9 cellular contexts compared by ENCODE assay signal in the genomic region with DNA sequence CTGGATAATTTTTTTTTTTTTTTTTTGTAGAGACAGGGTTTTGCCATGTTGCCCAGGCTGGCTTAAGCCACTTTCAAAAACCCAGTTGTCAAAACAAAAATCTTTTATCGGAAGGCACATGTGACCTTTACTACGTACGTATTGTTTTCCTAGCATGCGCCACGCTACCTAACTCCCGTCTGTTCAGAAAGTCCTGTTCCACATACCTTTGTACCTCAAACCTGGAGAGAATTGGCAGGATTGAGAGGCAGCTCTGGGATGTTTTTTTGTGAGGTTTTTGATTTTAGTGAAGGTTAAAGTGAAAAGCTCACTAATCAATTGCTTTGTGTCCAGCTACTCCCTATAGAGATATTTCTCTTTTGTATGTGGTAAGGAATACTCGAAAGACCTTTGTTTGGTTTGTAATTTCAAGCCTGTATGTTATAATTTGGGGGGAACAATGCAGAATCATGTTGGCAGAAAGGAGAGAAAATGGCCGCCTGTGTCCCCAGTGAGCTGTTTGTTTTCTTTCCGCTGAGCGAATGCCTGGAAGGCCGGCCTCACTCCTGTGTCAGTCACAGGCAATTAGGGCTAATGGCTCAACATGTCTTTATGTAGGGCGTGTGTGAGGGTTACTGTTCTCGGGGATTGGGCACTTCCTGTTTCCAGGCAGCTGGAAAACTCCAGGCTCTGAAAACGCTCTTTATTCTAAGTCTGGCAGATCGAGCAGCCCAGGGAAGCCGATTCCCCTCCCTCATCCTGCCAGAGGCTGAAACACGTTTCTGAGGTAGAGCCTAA.
DNase-seq lines count a peak whose midpoint lies in the region; FAIRE-seq and TF ChIP-seq lines count a peak whose summit lies in the region.
"Had no signal": no experiment of that assay in that cellular context is flagged by ENCODE, and none has a peak within 500 bp of the region (broad histone marks: within the 10 kb centered on the region; RNA-seq: fewer than 3 reads in every experiment).

No MANE protein-coding gene starts in this region.

- peaks cover 69 to 78% of the 10 kb centered on the region in 2 donors for H3K36me3 Mint-ChIP-seq in CD14-positive monocyte

- DNase-seq in NCI-H146 treated with DMSO at 0.1 percent for 48 hours (lab: John Stamatoyannopoulos, UW; ENCODE audit: unreplicated experiment) = peak; percentile 93
- peak; percentile 21 for DNase-seq in bronchial epithelial cell (ENCODE audit: low read depth)
- DNase-seq in inferior parietal cortex (ENCODE audit: extremely low spot score) = peak; percentile 91
- no peak for DNase-seq in CD14-positive monocyte (ENCODE audit: low spot score)
- DNase-seq in HK-2 (ENCODE audit: unreplicated experiment) = no peak
- no peak for DNase-seq in GM13977 (ENCODE audit: low spot score)
- DNase-seq in activated CD4-positive, alpha-beta T cell treated with anti-CD3 and anti-CD28 coated beads, Interleukin-2, amount 50 U/mL, for 48 hours = no peak
- DNase-seq: naive B cell had no signal

- in situ Hi-C loops in GM13977 (cut with MboI; ENCODE audit: low pct_unique_long_range_greater_than_20kb, low sequenced_read_pairs, unreplicated experiment) = no loop called here

- H3K27ac Mint-ChIP-seq in CD14-positive monocyte = peak overlapping the region in 2 of 7 donors; percentile 15 to 25

- no peak for FAIRE-seq in bronchial epithelial cell (lab: Jason Lieb, UNC)

- intact Hi-C loops in CD14-positive monocyte (cut with micrococcal nuclease) = no loop called here

- H3K4me1 ChIP-seq in skeletal muscle tissue (ENCODE audit: control insufficient read depth in 3 of 3, insufficient read depth in 3 of 3, low read length in 3 of 3) = peaks cover 10 to 21% (median 12%) of the 10 kb centered on the region in 3 donors

- H3K27me3 ChIP-seq in bronchial epithelial cell (ENCODE audit: control insufficient read depth, insufficient read depth, low read length) = no peaks in the 10 kb centered on the region
- H3K27me3 ChIP-seq in skeletal muscle tissue (ENCODE audit: control insufficient read depth in 3 of 3, insufficient read depth in 3 of 3, low read length in 3 of 3) = no peaks in the 10 kb centered on the region

- TF ChIP-seq CTCF in bronchial epithelial cell (IDR thresholded peaks at IDR 0.05; ENCODE audit: insufficient read depth, low read length, severe bottlenecking) (no peak), CD14-positive monocyte (IDR thresholded peaks at IDR 0.05) (no peak), GM13977 (IDR thresholded peaks at IDR 0.05; ENCODE audit: extremely low read depth, insufficient read depth, missing control alignments) (no peak)

- peak overlapping the region in 2 of 3 donors; percentile 33 for H3K9ac ChIP-seq in skeletal muscle tissue (ENCODE audit: low read depth in 1 of 3, low read length in 3 of 3)

- H3K27ac ChIP-seq in skeletal muscle tissue (ENCODE audit: low read depth, low read length) = peak overlapping the region; percentile 83

- no peaks in the 10 kb centered on the region for H3K9me3 ChIP-seq in skeletal muscle tissue (ENCODE audit: control insufficient read depth in 3 of 3, low read length in 3 of 3)

- H3K4me3 ChIP-seq in bronchial epithelial cell (ENCODE audit: low read depth, low read length) (no peak overlapping the region), skeletal muscle tissue (ENCODE audit: low read length in 3 of 3) (peak overlapping the region in 2 of 3 donors; percentile 6 to 18)

- no peak overlapping the region for H3K4me3 Mint-ChIP-seq in CD14-positive monocyte

- H3K9me3 Mint-ChIP-seq in CD14-positive monocyte = no peaks in the 10 kb centered on the region
- H3K9me3 Mint-ChIP-seq: naive B cell had no signal

- H3K4me1 Mint-ChIP-seq in CD14-positive monocyte = no peaks in the 10 kb centered on the region

- peaks cover 7% of the 10 kb centered on the region for H3K36me3 ChIP-seq in bronchial epithelial cell (ENCODE audit: control insufficient read depth, insufficient read depth, low read length)
- peaks cover 0 to 14% (median 9%) of the 10 kb centered on the region in 3 donors for H3K36me3 ChIP-seq in skeletal muscle tissue (ENCODE audit: control insufficient read depth in 3 of 3, insufficient read depth in 3 of 3, low read length in 3 of 3)

- H3K27me3 Mint-ChIP-seq in CD14-positive monocyte (ENCODE audit: low read depth in 3 of 3) = no peaks in the 10 kb centered on the region
- H3K27me3 Mint-ChIP-seq: naive B cell had no signal

Comparison
In these comparisons a context has a peak if more than half of its experiments do, and no peak if none do; other contexts are left out.
1. DNase-seq: peak in NCI-H146 treated with DMSO at 0.1 percent for 48 hours (single experiment), bronchial epithelial cell (single experiment) and inferior parietal cortex (single experiment); none in CD14-positive monocyte (single experiment), HK-2 (single experiment), GM13977 (single experiment) and activated CD4-positive, alpha-beta T cell treated with anti-CD3 and anti-CD28 coated beads, Interleukin-2, amount 50 U/mL, for 48 hours (0 of 2).